1 cellular context compared by ENCODE assay signal in genomic region chr7:86889501-86889900, GRCh38.
TF ChIP-seq lines count a peak whose summit lies in the region.

No MANE protein-coding gene starts in this region.

TF ChIP-seq in SK-N-SH treated with all-trans-retinoic acid at 6 μM for 48 hours, 23 proteins besides CTCF, POLR2A, EP300 and RAD21 (continued from another document):
- TF ChIP-seq POU6F1 (CRISPR knock-in tag; IDR thresholded peaks at IDR 0.05; ENCODE audit: borderline replicate concordance, low read depth) (no peak), TCF4 (CRISPR knock-in tag; IDR thresholded peaks at IDR 0.05; ENCODE audit: borderline replicate concordance) (no peak)
